Comparison of ENCODE assay signal across 1 cellular context in the genomic region with DNA sequence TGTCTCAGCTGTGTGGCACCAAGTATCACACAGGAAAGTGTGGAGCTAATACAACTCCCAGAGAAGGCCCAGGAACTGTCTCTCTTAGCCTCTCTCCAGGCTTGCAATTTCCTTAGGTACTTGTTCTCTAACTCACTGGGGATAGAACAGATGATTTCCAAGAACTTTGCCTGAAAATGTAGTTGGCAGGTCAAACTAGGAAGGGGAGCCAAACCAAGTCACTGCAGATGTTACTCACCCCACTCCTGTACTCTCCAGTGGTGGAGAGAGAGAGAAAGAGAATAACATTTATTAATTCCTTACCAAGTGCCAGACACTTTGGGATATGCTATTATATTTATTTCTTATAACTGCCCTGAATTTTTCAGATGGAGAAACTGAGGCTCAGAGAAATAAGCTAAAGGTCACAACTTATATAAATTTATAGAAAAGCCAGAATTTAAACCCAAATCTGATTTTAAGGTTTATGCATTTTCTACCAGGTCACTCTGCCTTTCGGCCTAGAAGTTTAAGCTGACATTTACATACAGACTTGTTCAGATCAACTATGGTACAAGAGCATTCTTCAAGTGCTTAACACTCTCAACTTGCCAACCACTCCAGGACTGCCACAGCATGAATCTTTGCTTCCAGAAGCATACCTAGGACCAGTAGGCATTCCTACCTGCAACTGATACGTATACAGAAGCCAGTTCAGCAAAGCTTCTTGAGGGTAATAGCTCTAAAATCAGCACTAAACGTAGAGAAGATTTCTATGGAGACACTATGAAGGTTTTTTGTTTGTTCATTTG.
TF ChIP-seq lines count a peak whose summit lies in the region.

No MANE protein-coding gene starts in this region.

TF ChIP-seq in IMR-90, 13 proteins besides CTCF, POLR2A, EP300 and RAD21 (continued from another document):
- no peak for TF ChIP-seq MAFK (IDR thresholded peaks at IDR 0.05; ENCODE audit: low read depth, low read length)
- TF ChIP-seq RFX5 (IDR thresholded peaks at IDR 0.05; ENCODE audit: low read depth, low read length): no peak
- no peak for TF ChIP-seq FOS (IDR thresholded peaks at IDR 0.05; ENCODE audit: low read depth, low read length)
- no peak for TF ChIP-seq SMC3 (IDR thresholded peaks at IDR 0.05; ENCODE audit: low read depth, low read length)
- TF ChIP-seq, protein P1, sequence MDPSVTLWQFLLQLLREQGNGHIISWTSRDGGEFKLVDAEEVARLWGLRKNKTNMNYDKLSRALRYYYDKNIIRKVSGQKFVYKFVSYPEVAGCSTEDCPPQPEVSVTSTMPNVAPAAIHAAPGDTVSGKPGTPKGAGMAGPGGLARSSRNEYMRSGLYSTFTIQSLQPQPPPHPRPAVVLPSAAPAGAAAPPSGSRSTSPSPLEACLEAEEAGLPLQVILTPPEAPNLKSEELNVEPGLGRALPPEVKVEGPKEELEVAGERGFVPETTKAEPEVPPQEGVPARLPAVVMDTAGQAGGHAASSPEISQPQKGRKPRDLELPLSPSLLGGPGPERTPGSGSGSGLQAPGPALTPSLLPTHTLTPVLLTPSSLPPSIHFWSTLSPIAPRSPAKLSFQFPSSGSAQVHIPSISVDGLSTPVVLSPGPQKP (IDR thresholded peaks at IDR 0.05; ENCODE audit: borderline replicate concordance, low read depth, low read length): no peak
- no peak for TF ChIP-seq BHLHE40 (IDR thresholded peaks at IDR 0.05; ENCODE audit: low read depth, low read length)
